Comparison of ENCODE assay signal across 13 cellular contexts in genomic region chr2:213147550-213147949, GRCh38. TPM values are rescaled to one million over a fixed set of nuclear protein-coding genes. Genes with fewer than 3 reads are reported as not detected.
DNase-seq lines count a peak whose midpoint lies in the region; ATAC-seq and TF ChIP-seq lines count a peak whose summit lies in the region.
"Had no signal": no experiment of that assay in that cellular context is flagged by ENCODE, and none has a peak within 500 bp of the region (broad histone marks: within the 10 kb centered on the region; RNA-seq: fewer than 3 reads in every experiment).

No MANE protein-coding gene starts in this region.

- peaks cover 5 to 14% (median 9%) of the 10 kb centered on the region in 4 donors for H3K4me1 Mint-ChIP-seq in CD4-positive, CD25-positive, alpha-beta regulatory T cell
- peaks cover 16% of the 10 kb centered on the region for H3K4me1 Mint-ChIP-seq in activated naive CD4-positive, alpha-beta T cell treated with anti-CD3 and anti-CD28 coated beads for 36 hours (ENCODE audit: low read depth)

- intact Hi-C loops in activated naive CD4-positive, alpha-beta T cell treated with anti-CD3 and anti-CD28 coated beads for 36 hours (cut with micrococcal nuclease) = no loop called here

- ATAC-seq in CD4-positive, CD25-positive, alpha-beta regulatory T cell (ENCODE audit: low read depth in 2 of 2) = peak; percentile 15 to 37
- peak; percentile 33 for ATAC-seq in GM18870 (IDR thresholded peaks at IDR 0.05; ENCODE audit: unreplicated experiment)
- no peak for ATAC-seq in GM21529 (IDR thresholded peaks at IDR 0.05; ENCODE audit: unreplicated experiment)

- peaks cover 34% of the 10 kb centered on the region for H3K36me3 Mint-ChIP-seq in CD4-positive, CD25-positive, alpha-beta regulatory T cell
- H3K36me3 Mint-ChIP-seq in activated naive CD4-positive, alpha-beta T cell treated with anti-CD3 and anti-CD28 coated beads for 36 hours (ENCODE audit: low read depth) = no peaks in the 10 kb centered on the region
- H3K36me3 Mint-ChIP-seq: IgD-negative memory B cell had no signal

- H3K4me3 Mint-ChIP-seq in CD4-positive, CD25-positive, alpha-beta regulatory T cell = peak overlapping the region; percentile 94 to 97 (median 96)
- no peak overlapping the region for H3K4me3 Mint-ChIP-seq in activated naive CD4-positive, alpha-beta T cell treated with anti-CD3 and anti-CD28 coated beads for 36 hours

- no peaks in the 10 kb centered on the region for H3K9me3 ChIP-seq in CD4-positive, CD25-positive, alpha-beta regulatory T cell (ENCODE audit: control insufficient read depth in 2 of 2, low read length in 2 of 2)

- H3K27me3 ChIP-seq in CD4-positive, CD25-positive, alpha-beta regulatory T cell (ENCODE audit: control insufficient read depth, insufficient read depth, low read length) = no peaks in the 10 kb centered on the region

- H3K27ac Mint-ChIP-seq in CD4-positive, CD25-positive, alpha-beta regulatory T cell = peak overlapping the region; percentile 95 to 98 (median 98)
- no peak overlapping the region for H3K27ac Mint-ChIP-seq in activated naive CD4-positive, alpha-beta T cell treated with anti-CD3 and anti-CD28 coated beads for 36 hours
- H3K27ac Mint-ChIP-seq: IgD-negative memory B cell had no signal

- no peak for TF ChIP-seq CTCF in choroid plexus epithelial cell (conservative IDR thresholded peaks at IDR 0.05; ENCODE audit: low read depth, low read length)

- peaks cover 2% of the 10 kb centered on the region for H3K36me3 ChIP-seq in CD4-positive, CD25-positive, alpha-beta regulatory T cell (ENCODE audit: control insufficient read depth, insufficient read depth, low read length)

- in situ Hi-C loops in KBM-7 (cut with MboI; ENCODE audit: low pct_unique_long_range_greater_than_20kb, low sequenced_read_pairs) = no loop called here

- H3K4me1 ChIP-seq in CD4-positive, CD25-positive, alpha-beta regulatory T cell (ENCODE audit: control insufficient read depth, insufficient read depth, low read length, poor library complexity, severe bottlenecking) = peaks cover 16% of the 10 kb centered on the region

- peaks cover 4% of the 10 kb centered on the region for H3K27me3 Mint-ChIP-seq in CD4-positive, CD25-positive, alpha-beta regulatory T cell
- H3K27me3 Mint-ChIP-seq in activated naive CD4-positive, alpha-beta T cell treated with anti-CD3 and anti-CD28 coated beads for 36 hours (ENCODE audit: low read depth) = peaks cover 37% of the 10 kb centered on the region
- H3K27me3 Mint-ChIP-seq: naive B cell had no signal

- no peaks in the 10 kb centered on the region for H3K9me3 Mint-ChIP-seq in CD4-positive, CD25-positive, alpha-beta regulatory T cell
- H3K9me3 Mint-ChIP-seq in activated naive CD4-positive, alpha-beta T cell treated with anti-CD3 and anti-CD28 coated beads for 36 hours = no peaks in the 10 kb centered on the region
- H3K9me3 Mint-ChIP-seq: IgD-negative memory B cell, naive B cell had no signal

- H3K4me3 ChIP-seq in CD4-positive, CD25-positive, alpha-beta regulatory T cell (ENCODE audit: low read depth, low read length) = peak overlapping the region; percentile 99
- peak overlapping the region; percentile 68 for H3K4me3 ChIP-seq in choroid plexus epithelial cell (ENCODE audit: low read depth, low read length)

- CTCF ChIA-PET in activated naive CD4-positive, alpha-beta T cell treated with anti-CD3 and anti-CD28 coated beads for 36 hours (lab: Charles Lee) = interaction anchor here (1.8 kb wide), 1 partner anchor 27 kb away, joined by 4 read pairs; no protein-coding TSS in a partner anchor

- DNase-seq in CD4-positive, CD25-positive, alpha-beta regulatory T cell = peak in 2 of 3 donors; percentile 48 to 91
- DNase-seq in KBM-7 = peak; percentile 64
- peak; percentile 47 for DNase-seq in choroid plexus epithelial cell (ENCODE audit: low read depth)
- no peak for DNase-seq in ecto neural progenitor cell (ENCODE audit: low spot score)
- no peak for DNase-seq in stimulated activated naive CD4-positive, alpha-beta T cell (lab: John Stamatoyannopoulos, UW)
- DNase-seq in activated naive CD4-positive, alpha-beta T cell treated with anti-CD3 and anti-CD28 coated beads for 36 hours = no peak
- DNase-seq: C1 segment of cervical spinal cord, naive B cell, NCI-H2171 treated with DMSO at 0.1 percent for 48 hours, Right ventricle myocardium superior had no signal

- H3K27ac ChIP-seq in CD4-positive, CD25-positive, alpha-beta regulatory T cell (ENCODE audit: insufficient read depth, low read length, poor library complexity, severe bottlenecking) = peak overlapping the region; percentile 95

RNA-seq across cellular contexts. Expression of gene IKZF2, which starts 3.9 kb away (rescaled TPM):
- total RNA-seq in CD4-positive, CD25-positive, alpha-beta regulatory T cell = 225 TPM
- 10 to 100 TPM; 26.8 to 36.7 (median 33.7) TPM for polyA plus RNA-seq in CD4-positive, CD25-positive, alpha-beta regulatory T cell
- total RNA-seq in activated naive CD4-positive, alpha-beta T cell treated with anti-CD3 and anti-CD28 coated beads for 36 hours = 1 to 10 TPM; 1.6 to 1.7 TPM

Comparison
In these comparisons a context has a peak if more than half of its experiments do, and no peak if none do; other contexts are left out.
1. DNase-seq: peak in CD4-positive, CD25-positive, alpha-beta regulatory T cell (2 of 3), KBM-7 (single experiment) and choroid plexus epithelial cell (single experiment); none in ecto neural progenitor cell (single experiment), stimulated activated naive CD4-positive, alpha-beta T cell (0 of 6) and activated naive CD4-positive, alpha-beta T cell treated with anti-CD3 and anti-CD28 coated beads for 36 hours (single experiment).
2. RNA of gene IKZF2, which starts 3.9 kb away (total RNA-seq): 225 TPM in CD4-positive, CD25-positive, alpha-beta regulatory T cell (single experiment); 1.6 to 1.7 TPM in activated naive CD4-positive, alpha-beta T cell treated with anti-CD3 and anti-CD28 coated beads for 36 hours; every median in the first group is over 10 times any median in the second.